14 cellular contexts compared by ENCODE assay signal in the genomic region with DNA sequence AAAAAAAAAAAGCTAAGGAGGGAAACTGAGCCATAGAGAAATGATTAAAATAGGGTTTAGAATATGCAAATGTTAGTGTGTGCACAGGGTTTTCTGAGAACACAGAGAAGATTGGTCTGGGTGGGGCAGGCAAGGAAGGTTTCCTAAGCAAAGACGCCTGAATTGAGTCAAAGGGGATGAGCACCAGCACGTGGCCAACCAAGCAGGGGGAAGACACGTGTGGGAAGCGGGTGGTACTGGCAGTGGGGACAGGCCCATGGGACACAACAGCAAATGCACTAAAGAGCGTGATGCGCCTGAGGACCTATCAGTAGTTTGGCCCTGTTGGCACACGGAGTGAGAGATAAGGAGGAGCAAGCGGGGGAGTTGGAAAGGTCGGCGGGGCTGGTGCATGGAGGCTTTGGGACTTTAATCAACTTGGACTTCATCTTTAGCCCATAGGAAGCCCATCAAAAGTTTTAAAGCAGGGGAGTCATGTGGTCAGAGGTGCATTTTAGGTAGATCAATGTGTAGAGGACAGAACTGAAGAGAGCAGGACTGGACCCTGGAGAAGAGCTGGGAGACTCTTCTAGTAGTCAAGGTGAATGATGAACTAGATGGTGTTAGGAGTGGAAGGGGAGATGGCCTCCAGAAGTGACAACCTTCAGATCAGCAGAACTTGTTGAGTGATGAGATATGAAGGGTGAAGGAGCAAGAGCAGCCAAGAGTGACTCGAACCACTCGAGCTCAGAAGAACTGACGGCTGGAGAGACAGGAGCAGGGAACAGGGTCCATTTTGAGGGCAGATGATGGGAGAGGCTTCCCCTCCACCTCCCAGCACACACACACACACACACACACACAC.
"Had no signal": no experiment of that assay in that cellular context is flagged by ENCODE, and none has a peak within 500 bp of the region (broad histone marks: within the 10 kb centered on the region; RNA-seq: fewer than 3 reads in every experiment).

No MANE protein-coding gene starts in this region.

- H3K9ac ChIP-seq: neural progenitor cell had no signal

- H3K36me3 ChIP-seq: cardiac muscle cell, neural progenitor cell, right atrium auricular region, tibial nerve had no signal

- DNase-seq: activated CD4-positive, alpha-beta T cell treated with anti-CD3 and anti-CD28 coated beads for 4 hours; activated CD8-positive, alpha-beta memory T cell treated with anti-CD3 and anti-CD28 coated beads, Interleukin-2, amount 50 U/mL, for 48 hours; activated CD8-positive, alpha-beta T cell treated with anti-CD3 and anti-CD28 coated beads for 36 hours; activated naive CD4-positive, alpha-beta T cell; aorta; cortex of kidney; effector memory CD4-positive, alpha-beta T cell; small intestine; T1000 had no signal

- H3K4me2 ChIP-seq: neural progenitor cell had no signal

- H3K27ac ChIP-seq: neural progenitor cell had no signal

- H2AFZ ChIP-seq: neural progenitor cell had no signal

- ATAC-seq: activated CD8-positive, alpha-beta T cell treated with anti-CD3 and anti-CD28 coated beads for 36 hours; stimulated activated effector memory CD8-positive, alpha-beta T cell treated with anti-CD3 and anti-CD28 coated beads, Interleukin-12 subunit alpha, Interleukin-12 subunit beta, amount 100 ng/mL, for 72 hours had no signal

- H3K9me3 ChIP-seq: right atrium auricular region, tibial nerve had no signal

- H3K27me3 ChIP-seq: cardiac muscle cell, neural progenitor cell, right atrium auricular region, tibial nerve had no signal

- H3K4me3 ChIP-seq: cardiac muscle cell, neural progenitor cell, right atrium auricular region, tibial nerve had no signal
